8 cellular contexts compared by ENCODE assay signal in the genomic region with DNA sequence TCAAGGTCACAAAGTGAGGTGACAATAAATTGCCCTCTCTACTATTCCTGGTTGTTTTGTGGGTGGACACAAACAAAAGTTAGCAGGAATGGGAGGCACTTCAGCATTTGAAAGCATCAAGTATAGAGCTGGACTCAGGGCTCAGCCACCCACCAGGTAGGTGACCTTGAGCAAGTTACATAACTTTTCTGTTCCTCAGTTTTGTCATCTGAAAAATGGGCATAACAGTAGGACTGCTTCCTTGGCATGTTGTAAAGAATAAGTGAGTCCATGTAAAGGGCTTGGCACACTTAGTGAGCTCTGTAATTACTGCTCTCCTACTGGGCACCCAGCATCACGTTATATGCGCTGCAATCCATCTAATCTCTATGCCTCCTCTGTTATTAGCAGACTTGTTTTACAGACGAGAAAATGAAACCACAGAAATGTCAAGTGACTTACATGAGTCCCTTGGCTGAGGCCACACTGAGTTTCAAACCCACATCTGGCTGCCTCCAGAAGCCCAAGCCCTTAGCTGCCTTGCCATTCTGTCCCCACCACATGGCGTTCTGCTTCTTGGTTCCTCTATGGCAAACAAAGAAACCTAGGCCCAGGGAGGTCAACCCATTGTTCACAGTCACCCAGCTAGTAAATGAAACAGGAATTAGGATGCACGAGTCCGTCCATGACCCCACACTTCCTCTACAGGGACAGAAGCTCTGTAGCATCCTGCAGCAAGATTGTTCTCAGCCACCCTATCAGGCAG.
DNase-seq lines count a peak whose midpoint lies in the region; ATAC-seq and TF ChIP-seq lines count a peak whose summit lies in the region.

No MANE protein-coding gene starts in this region.

- H3K4me1 ChIP-seq in mucosa of descending colon (ENCODE audit: low read depth) (no peaks in the 10 kb centered on the region), left ventricle myocardium inferior (peaks cover 8% of the 10 kb centered on the region)

- intact Hi-C loops in mucosa of descending colon (cut with DNase I, micrococcal nuclease) (no loop called here), left ventricle myocardium inferior (cut with micrococcal nuclease) (no loop called here)

- peak; percentile 81 for ATAC-seq in GM18868 (IDR thresholded peaks at IDR 0.05; ENCODE audit: unreplicated experiment)
- peak; percentile 84 for ATAC-seq in GM21825 (IDR thresholded peaks at IDR 0.05; ENCODE audit: unreplicated experiment)
- ATAC-seq in HG03521 (IDR thresholded peaks at IDR 0.05; ENCODE audit: unreplicated experiment): peak; percentile 75
- peak; percentile 38 for ATAC-seq in mucosa of descending colon

- H3K4me3 ChIP-seq in mucosa of descending colon (no peak overlapping the region), left ventricle myocardium inferior (no peak overlapping the region)

- no peaks in the 10 kb centered on the region for H3K36me3 ChIP-seq in mucosa of descending colon (ENCODE audit: low read depth)
- no peaks in the 10 kb centered on the region for H3K36me3 ChIP-seq in left ventricle myocardium inferior

- DNase-seq in mucosa of descending colon (peak in 1 of 3 donors; percentile 20), DMS153 (lab: John Stamatoyannopoulos, UW) (no peak), DMS53 (lab: John Stamatoyannopoulos, UW) (no peak), islet precursor cell (no peak), left ventricle myocardium inferior (no peak)

- no peak overlapping the region for H3K27ac ChIP-seq in left ventricle myocardium inferior (replicated peaks)

- H3K9me3 ChIP-seq in mucosa of descending colon (no peaks in the 10 kb centered on the region), left ventricle myocardium inferior (replicated peaks) (no peaks in the 10 kb centered on the region)

- peaks cover 70% of the 10 kb centered on the region for H3K27me3 ChIP-seq in left ventricle myocardium inferior (ENCODE audit: low read depth)

- TF ChIP-seq CTCF in mucosa of descending colon (IDR thresholded peaks at IDR 0.05) (no peak), left ventricle myocardium inferior (IDR thresholded peaks at IDR 0.05; ENCODE audit: borderline replicate concordance) (no peak)
